In genomic region chr1:151133339-151133761, GRCh38 we compare ENCODE assay signal across 21 cellular contexts. TPM values are rescaled to one million over a fixed set of nuclear protein-coding genes. Genes with fewer than 3 reads are reported as not detected.
DNase-seq lines count a peak whose midpoint lies in the region; ATAC-seq and TF ChIP-seq lines count a peak whose summit lies in the region.
"Had no signal": no experiment of that assay in that cellular context is flagged by ENCODE, and none has a peak within 500 bp of the region (broad histone marks: within the 10 kb centered on the region; RNA-seq: fewer than 3 reads in every experiment).

No MANE protein-coding gene starts in this region.

- H3K27ac Mint-ChIP-seq in nephron, result peak overlapping the region; percentile 62 to 89 (median 72)
- H3K27ac Mint-ChIP-seq: CD4-positive, alpha-beta T cell; memory B cell; natural killer cell had no signal

- no peaks in the 10 kb centered on the region for H3K4me1 ChIP-seq in HEK293 (ENCODE audit: control insufficient read depth, insufficient read depth, low read length)

- DNase-seq in D341Med (ENCODE audit: low spot score) (peak; percentile 48), fibroblast of pulmonary artery (ENCODE audit: low read depth) (peak; percentile 35), A172 (ENCODE audit: low spot score) (no peak)
- DNase-seq: activated CD8-positive, alpha-beta memory T cell treated with anti-CD3 and anti-CD28 coated beads, Interleukin-2, amount 50 U/mL, for 48 hours; activated effector memory CD4-positive, alpha-beta T cell treated with anti-CD3 and anti-CD28 coated beads, Interleukin-2, amount 50 U/mL, for 16 hours; caudate nucleus; CD4-positive, alpha-beta T cell; DND-41; natural killer cell; NCI-H1092; NCI-H2081 treated with DMSO at 0.1 percent for 48 hours had no signal

- H3K9me3 ChIP-seq in HEK293 (ENCODE audit: control insufficient read depth, insufficient read depth, low read depth, low read length), result no peaks in the 10 kb centered on the region
- H3K9me3 ChIP-seq: esophagus muscularis mucosa, tibial artery had no signal

- peaks cover 13% of the 10 kb centered on the region for H3K27me3 Mint-ChIP-seq in nephron (ENCODE audit: low read depth)
- H3K27me3 Mint-ChIP-seq: CD4-positive, alpha-beta T cell; memory B cell had no signal

- H3K36me3 ChIP-seq in HEK293 (ENCODE audit: control insufficient read depth in 2 of 2, insufficient read depth in 1 of 2, low read length in 2 of 2), result peaks cover 0 to 54% of the 10 kb centered on the region in 2 experiments; a peak in 1 of 3 replicates

- no peak overlapping the region for H3K4me3 ChIP-seq in HEK293 (ENCODE audit: low read depth, low read length)
- no peak overlapping the region for H3K4me3 ChIP-seq in fibroblast of pulmonary artery (replicated peaks; ENCODE audit: low read depth, low read length)
- H3K4me3 ChIP-seq: tibial artery had no signal

- no peak overlapping the region for H3K27ac ChIP-seq in HEK293 (ENCODE audit: extremely low read depth, low read depth, low read length)
- H3K27ac ChIP-seq: tibial artery had no signal

- H3K4me3 Mint-ChIP-seq in nephron, result peak overlapping the region; percentile 31 to 81 (median 74)
- H3K4me3 Mint-ChIP-seq: memory B cell, natural killer cell had no signal

- TF ChIP-seq CTCF in HEK293 (tag by site-specific recombination; IDR thresholded peaks at IDR 0.05) (no peak), fibroblast of pulmonary artery (IDR thresholded peaks at IDR 0.05; ENCODE audit: low read length, missing control alignments) (no peak), nephron (IDR thresholded peaks at IDR 0.05; ENCODE audit: unreplicated experiment in 3 of 3) (no peak)

- peaks cover 39% of the 10 kb centered on the region for H3K36me3 Mint-ChIP-seq in nephron (ENCODE audit: low read depth)
- H3K36me3 Mint-ChIP-seq: natural killer cell had no signal

- ATAC-seq in HG03039 (IDR thresholded peaks at IDR 0.05; ENCODE audit: unreplicated experiment) (no peak), HG02678 (IDR thresholded peaks at IDR 0.05; ENCODE audit: unreplicated experiment) (no peak), GM18519 (IDR thresholded peaks at IDR 0.05; ENCODE audit: low FRiP score, unreplicated experiment) (no peak)
- ATAC-seq: natural killer cell had no signal

- POLR2A ChIA-PET in HEK293 (lab: Yijun Ruan, JAX), result no interaction called here

- H3K4me1 Mint-ChIP-seq in nephron, result peaks cover 35% of the 10 kb centered on the region

- CTCF ChIA-PET in HEK293 (lab: Yijun Ruan, JAX), result interaction anchor here (1.4 kb wide), 1 partner anchor 109 kb away, joined by 3 read pairs; no protein-coding TSS in a partner anchor

- H3K9me3 Mint-ChIP-seq in nephron, result no peaks in the 10 kb centered on the region
- H3K9me3 Mint-ChIP-seq: CD4-positive, alpha-beta T cell; memory B cell; natural killer cell had no signal

TF ChIP-seq in HEK293, 187 proteins besides CTCF, POLR2A, EP300 and RAD21:
- TF ChIP-seq ZFHX2 (tag by site-specific recombination; conservative IDR thresholded peaks at IDR 0.05) (peak; percentile 69), ZNF48 (tag by site-specific recombination; IDR thresholded peaks at IDR 0.05) (no peak), EGR2 (tag by site-specific recombination; IDR thresholded peaks at IDR 0.05; ENCODE audit: low read depth) (peak; percentile 68)

RNA-seq across cellular contexts. Expression of gene SEMA6C, which starts 13.1 kb away (rescaled TPM):
- total RNA-seq in A172 (2014; rRNA removed; shearing (Covaris generic)), result 2.5 and 4.4 TPM in 2 replicates

RNA-seq across cellular contexts. Expression of gene TNFAIP8L2, which starts 23.1 kb away (rescaled TPM):
- total RNA-seq in A172 (2014; rRNA removed; shearing (Covaris generic)), result not detected in 2 replicates
- total RNA-seq: NCI-H460, renal cortical epithelial cell had no signal

RNA-seq across cellular contexts. Expression of gene LYSMD1, which starts 32.4 kb away (rescaled TPM):
- total RNA-seq in A172 (2014; rRNA removed; shearing (Covaris generic)), result 19.6 and 21.6 TPM in 2 replicates

RNA-seq across cellular contexts. Expression of gene SCNM1, which starts 32.6 kb away (rescaled TPM):
- total RNA-seq in A172 (2014; rRNA removed; shearing (Covaris generic)), result 105 and 107 TPM in 2 replicates

RNA-seq across cellular contexts. Expression of gene TMOD4, which starts 42.4 kb away (rescaled TPM):
- total RNA-seq in A172 (2014; rRNA removed; shearing (Covaris generic)), result 0.17 and 0.57 TPM in 2 replicates
- total RNA-seq: NCI-H460, renal cortical epithelial cell had no signal
